In genomic region chr17:57623620-57624019, GRCh38 we compare ENCODE assay signal across 13 cellular contexts.
DNase-seq lines count a peak whose midpoint lies in the region; ATAC-seq, FAIRE-seq and TF ChIP-seq lines count a peak whose summit lies in the region.
"Had no signal": no experiment of that assay in that cellular context is flagged by ENCODE, and none has a peak within 500 bp of the region (broad histone marks: within the 10 kb centered on the region; RNA-seq: fewer than 3 reads in every experiment).

No MANE protein-coding gene starts in this region.

- ATAC-seq in HG02759 (IDR thresholded peaks at IDR 0.05; ENCODE audit: unreplicated experiment) (peak; percentile 40), GM21723 (IDR thresholded peaks at IDR 0.05; ENCODE audit: unreplicated experiment) (no peak)

- no peak overlapping the region for H3K4me3 ChIP-seq in astrocyte (ENCODE audit: insufficient read depth, low read depth, low read length)
- H3K4me3 ChIP-seq: upper lobe of left lung had no signal

- no peaks in the 10 kb centered on the region for H3K36me3 ChIP-seq in astrocyte (ENCODE audit: insufficient read depth, low read length)
- H3K36me3 ChIP-seq: upper lobe of left lung had no signal

- H4K20me1 ChIP-seq in astrocyte (ENCODE audit: insufficient read depth, low read length) = no peaks in the 10 kb centered on the region

- H3K27me3 ChIP-seq in astrocyte (ENCODE audit: insufficient read depth, low read length) = no peaks in the 10 kb centered on the region
- H3K27me3 ChIP-seq: upper lobe of left lung had no signal

- H3K27ac Mint-ChIP-seq in activated CD4-positive, alpha-beta T cell treated with anti-CD3 and anti-CD28 coated beads, Interleukin-2, amount 10 ng/mL, durations not matched to agents 24 days and 14 days = peak overlapping the region; percentile 71
- H3K27ac Mint-ChIP-seq in astrocyte (ENCODE audit: unreplicated experiment) = no peak overlapping the region

- intact Hi-C loops in activated CD4-positive, alpha-beta T cell treated with anti-CD3 and anti-CD28 coated beads, Interleukin-2, amount 10 ng/mL, durations not matched to agents 24 days and 14 days (cut with micrococcal nuclease) = no loop called here
- intact Hi-C loops in posterior vena cava (cut with DNase I) = no loop called here

- H3K9me3 Mint-ChIP-seq in activated CD4-positive, alpha-beta T cell treated with anti-CD3 and anti-CD28 coated beads, Interleukin-2, amount 10 ng/mL, durations not matched to agents 24 days and 14 days = no peaks in the 10 kb centered on the region
- H3K9me3 Mint-ChIP-seq in astrocyte (ENCODE audit: unreplicated experiment) = no peaks in the 10 kb centered on the region

- H3K9me3 ChIP-seq in astrocyte (ENCODE audit: insufficient read depth, low read depth, low read length) = no peaks in the 10 kb centered on the region
- H3K9me3 ChIP-seq: upper lobe of left lung had no signal

- no peaks in the 10 kb centered on the region for H3K79me2 ChIP-seq in astrocyte (ENCODE audit: insufficient read depth, low read length)

- H3K4me3 Mint-ChIP-seq in activated CD4-positive, alpha-beta T cell treated with anti-CD3 and anti-CD28 coated beads, Interleukin-2, amount 10 ng/mL, durations not matched to agents 24 days and 14 days = no peak overlapping the region
- H3K4me3 Mint-ChIP-seq in astrocyte (ENCODE audit: unreplicated experiment) = peak overlapping the region; percentile 51

- H3K4me1 ChIP-seq in astrocyte (ENCODE audit: insufficient read depth, low read length) = peaks cover 30% of the 10 kb centered on the region

- no peak for TF ChIP-seq CTCF in astrocyte (IDR thresholded peaks at IDR 0.05; ENCODE audit: insufficient read depth, low read depth, low read length)

- no peak overlapping the region for H2AFZ ChIP-seq in astrocyte (ENCODE audit: low read depth, low read length)

- peak overlapping the region; percentile 5 for H3K27ac ChIP-seq in astrocyte (ENCODE audit: low read depth, low read length)

- H3K4me2 ChIP-seq in astrocyte (ENCODE audit: low read length) = peak overlapping the region; percentile 44

- no peak for FAIRE-seq in astrocyte (lab: Jason Lieb, UNC)

- no peaks in the 10 kb centered on the region for H3K27me3 Mint-ChIP-seq in activated CD4-positive, alpha-beta T cell treated with anti-CD3 and anti-CD28 coated beads, Interleukin-2, amount 10 ng/mL, durations not matched to agents 24 days and 14 days
- H3K27me3 Mint-ChIP-seq in astrocyte (ENCODE audit: low read depth, unreplicated experiment) = no peaks in the 10 kb centered on the region

- peaks cover 19% of the 10 kb centered on the region for H3K4me1 Mint-ChIP-seq in activated CD4-positive, alpha-beta T cell treated with anti-CD3 and anti-CD28 coated beads, Interleukin-2, amount 10 ng/mL, durations not matched to agents 24 days and 14 days
- H3K4me1 Mint-ChIP-seq in astrocyte (ENCODE audit: low read depth, unreplicated experiment) = peaks cover 22% of the 10 kb centered on the region

- no peak overlapping the region for H3K9ac ChIP-seq in astrocyte (ENCODE audit: low read length)

- DNase-seq in activated CD4-positive, alpha-beta T cell treated with anti-CD3 and anti-CD28 coated beads, Interleukin-2, amount 10 ng/mL, durations not matched to agents 24 days and 14 days = no peak
- DNase-seq in activated CD4-positive, alpha-beta T cell treated with anti-CD3 and anti-CD28 coated beads, Interleukin-2, amount 50 U/mL, for 1 hour = no peak
- DNase-seq in astrocyte (ENCODE audit: low read depth) (no peak), posterior vena cava (ENCODE audit: low spot score) (peak; percentile 41), dermis blood vessel endothelial cell (no peak)
- no peak for DNase-seq in stimulated activated CD4-positive, alpha-beta T cell treated with anti-CD3 and anti-CD28 coated beads, Interleukin-4, amount 100 ng/mL, for 4 hours
- DNase-seq: activated effector memory CD4-positive, alpha-beta T cell treated with anti-CD3 and anti-CD28 coated beads, Interleukin-2, amount 50 U/mL, for 16 hours; DMS 273 treated with DMSO at 0.1 percent for 48 hours; erythroblast; NCI-H146; upper lobe of left lung had no signal

- peaks cover 20% of the 10 kb centered on the region for H3K36me3 Mint-ChIP-seq in activated CD4-positive, alpha-beta T cell treated with anti-CD3 and anti-CD28 coated beads, Interleukin-2, amount 10 ng/mL, durations not matched to agents 24 days and 14 days (ENCODE audit: low read depth)
- H3K36me3 Mint-ChIP-seq in astrocyte (ENCODE audit: low read depth, unreplicated experiment) = peaks cover 23% of the 10 kb centered on the region
